1 cellular context compared by ENCODE assay signal in genomic region chr11:31958086-31958735, GRCh38.
TF ChIP-seq lines count a peak whose summit lies in the region.

No MANE protein-coding gene starts in this region.

TF ChIP-seq in HCT116, 20 proteins besides CTCF, POLR2A, EP300 and RAD21 (continued from another document):
- TF ChIP-seq TCF7L2 (IDR thresholded peaks at IDR 0.05; ENCODE audit: borderline replicate concordance, extremely low read depth, insufficient read depth, insufficient read length): no peak
